ENCODE assay signal across 8 cellular contexts in the genomic region with DNA sequence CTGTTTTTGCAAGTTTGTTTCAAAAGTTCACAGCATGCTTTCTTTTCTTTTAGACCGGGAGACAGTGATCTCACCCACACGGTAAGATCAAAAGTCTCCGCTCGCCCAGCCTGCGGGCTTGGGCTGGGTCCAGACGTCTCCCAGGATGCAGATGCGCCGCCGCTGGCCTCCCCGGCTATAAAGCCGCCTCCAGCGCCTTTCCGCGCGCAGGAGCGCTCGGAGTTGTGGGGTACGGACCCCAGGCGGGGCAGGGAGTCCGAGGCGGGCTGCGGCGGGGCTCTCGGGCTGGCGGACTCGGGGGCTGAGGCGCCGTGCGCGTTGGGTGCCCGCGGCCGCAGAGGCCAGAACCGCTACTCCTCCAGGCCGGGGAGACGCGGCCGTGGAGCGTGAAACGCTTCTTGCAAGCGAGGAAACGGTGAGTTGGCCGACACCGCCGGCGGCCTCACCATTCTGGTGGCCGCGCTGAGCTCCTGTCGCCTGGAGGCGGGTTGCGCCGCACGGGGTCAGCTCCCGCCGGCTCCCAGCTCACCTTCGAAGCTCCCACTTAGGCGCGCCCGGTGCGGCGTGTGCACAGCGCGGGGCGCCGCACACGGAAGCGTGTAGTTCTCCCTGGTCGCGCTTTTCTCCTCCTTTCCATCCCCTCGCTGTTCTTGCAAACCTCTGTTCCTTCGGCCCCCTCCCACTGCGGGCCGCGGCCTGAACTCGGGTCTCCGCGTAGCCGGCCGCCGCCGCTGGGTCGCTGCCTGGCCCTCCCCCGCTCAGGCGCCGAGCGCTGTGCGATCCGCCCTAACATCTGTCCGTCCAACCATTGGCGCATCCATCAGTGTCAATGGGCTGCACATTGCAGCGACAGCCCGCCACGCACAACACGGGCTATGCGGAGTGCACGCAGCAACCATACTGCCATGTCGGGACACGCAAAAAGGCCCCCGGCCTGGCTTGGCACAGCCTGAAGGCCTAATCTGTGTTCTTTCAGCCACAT. TPM values are rescaled to one million over a fixed set of nuclear protein-coding genes. Genes with fewer than 3 reads are reported as not detected.
DNase-seq lines count a peak whose midpoint lies in the region; TF ChIP-seq lines count a peak whose summit lies in the region.

No MANE protein-coding gene starts in this region.

- peaks cover 13% of the 10 kb centered on the region for H3K4me1 ChIP-seq in cardiac muscle cell (ENCODE audit: low read depth)
- no peaks in the 10 kb centered on the region for H3K4me1 ChIP-seq in parathyroid adenoma

- H2AFZ ChIP-seq in parathyroid adenoma: peak overlapping the region; percentile 93

- no peaks in the 10 kb centered on the region for H3K36me3 ChIP-seq in cardiac muscle cell
- no peaks in the 10 kb centered on the region for H3K36me3 ChIP-seq in parathyroid adenoma (ENCODE audit: control insufficient read depth, insufficient read depth, low read length)

- H3K4me3 ChIP-seq in cardiac muscle cell (peak overlapping the region; percentile 93), parathyroid adenoma (ENCODE audit: low read depth, low read length) (peak overlapping the region; percentile 57)

- H3K27ac Mint-ChIP-seq in activated CD4-positive, alpha-beta memory T cell treated with anti-CD3 and anti-CD28 coated beads, Interleukin-2, amount 10 ng/mL, durations not matched to agents 7 days and 5 days: no peak overlapping the region

- H3K27me3 Mint-ChIP-seq in activated CD4-positive, alpha-beta memory T cell treated with anti-CD3 and anti-CD28 coated beads, Interleukin-2, amount 10 ng/mL, durations not matched to agents 7 days and 5 days: peaks cover 69% of the 10 kb centered on the region

- TF ChIP-seq CTCF in cardiac muscle cell (IDR thresholded peaks at IDR 0.05; ENCODE audit: low read depth, low read length) (no peak), parathyroid adenoma (IDR thresholded peaks at IDR 0.05) (no peak)

- peaks cover 4% of the 10 kb centered on the region for H3K36me3 Mint-ChIP-seq in activated CD4-positive, alpha-beta memory T cell treated with anti-CD3 and anti-CD28 coated beads, Interleukin-2, amount 10 ng/mL, durations not matched to agents 7 days and 5 days (ENCODE audit: low read depth)

- no peaks in the 10 kb centered on the region for H3K9me3 Mint-ChIP-seq in activated CD4-positive, alpha-beta memory T cell treated with anti-CD3 and anti-CD28 coated beads, Interleukin-2, amount 10 ng/mL, durations not matched to agents 7 days and 5 days

- POLR2A ChIA-PET in activated CD4-positive, alpha-beta memory T cell treated with anti-CD3 and anti-CD28 coated beads, Interleukin-2, amount 10 ng/mL, durations not matched to agents 7 days and 5 days (lab: Charles Lee): interaction anchor here (1.0 kb wide), 1 partner anchor 11 kb away, joined by 3 read pairs; no protein-coding TSS in a partner anchor

- DNase-seq in NCI-H82 (lab: John Stamatoyannopoulos, UW) (peak; percentile 75), NCI-H82 treated with DMSO at 0.1 percent for 48 hours (lab: John Stamatoyannopoulos, UW; ENCODE audit: unreplicated experiment) (no peak), cardiac muscle cell (ENCODE audit: low read depth in 1 of 2, low spot score in 1 of 2) (peak; percentile 48 to 73), DMS153 treated with DMSO at 0.1 percent for 48 hours (lab: John Stamatoyannopoulos, UW; ENCODE audit: unreplicated experiment) (no peak), NCI-H446 (lab: John Stamatoyannopoulos, UW) (no peak)
- no peak for DNase-seq in activated CD4-positive, alpha-beta memory T cell treated with anti-CD3 and anti-CD28 coated beads, Interleukin-2, amount 10 ng/mL, durations not matched to agents 7 days and 5 days
- no peak for DNase-seq in effector CD8-positive, alpha-beta T cell (lab: John Stamatoyannopoulos, UW)

- H3K27ac ChIP-seq in cardiac muscle cell (no peak overlapping the region), parathyroid adenoma (peak overlapping the region; percentile 56)

- peaks cover 3% of the 10 kb centered on the region for H3K79me2 ChIP-seq in parathyroid adenoma

- peaks cover 77% of the 10 kb centered on the region for H3K27me3 ChIP-seq in cardiac muscle cell
- H3K27me3 ChIP-seq in parathyroid adenoma (ENCODE audit: control insufficient read depth, insufficient read depth, low read length): no peaks in the 10 kb centered on the region

- H3K4me1 Mint-ChIP-seq in activated CD4-positive, alpha-beta memory T cell treated with anti-CD3 and anti-CD28 coated beads, Interleukin-2, amount 10 ng/mL, durations not matched to agents 7 days and 5 days: peaks cover 43% of the 10 kb centered on the region

- H3K9me3 ChIP-seq in cardiac muscle cell (ENCODE audit: low read depth): no peaks in the 10 kb centered on the region
- no peaks in the 10 kb centered on the region for H3K9me3 ChIP-seq in parathyroid adenoma (ENCODE audit: control insufficient read depth, low read length)

- peak overlapping the region; percentile 80 for H3K4me3 Mint-ChIP-seq in activated CD4-positive, alpha-beta memory T cell treated with anti-CD3 and anti-CD28 coated beads, Interleukin-2, amount 10 ng/mL, durations not matched to agents 7 days and 5 days

- peak overlapping the region; percentile 58 for H3K4me2 ChIP-seq in parathyroid adenoma (ENCODE audit: low read length)

- H3K9ac ChIP-seq in parathyroid adenoma: no peak overlapping the region

- CTCF ChIA-PET in activated CD4-positive, alpha-beta memory T cell treated with anti-CD3 and anti-CD28 coated beads, Interleukin-2, amount 10 ng/mL, durations not matched to agents 7 days and 5 days (lab: Charles Lee): no interaction called here

RNA-seq across cellular contexts. Expression of a gene that starts 2.3 kb away (rescaled TPM):
- 1 to 10 TPM; 3.0 to 4.2 TPM for total RNA-seq in activated CD4-positive, alpha-beta memory T cell treated with anti-CD3 and anti-CD28 coated beads, Interleukin-2, amount 10 ng/mL, durations not matched to agents 7 days and 5 days
- total RNA-seq in cardiac muscle cell: 0.57 and 0.63 TPM in 2 replicates
- polyA plus RNA-seq in cardiac muscle cell: 0.65 and 1.7 TPM in 2 replicates

Comparison
In these comparisons a context has a peak if more than half of its experiments do, and no peak if none do; other contexts are left out.
1. DNase-seq: peak in NCI-H82 (single experiment) and cardiac muscle cell (2 of 2); none in NCI-H82 treated with DMSO at 0.1 percent for 48 hours (single experiment), activated CD4-positive, alpha-beta memory T cell treated with anti-CD3 and anti-CD28 coated beads, Interleukin-2, amount 10 ng/mL, durations not matched to agents 7 days and 5 days (single experiment), effector CD8-positive, alpha-beta T cell (single experiment), DMS153 treated with DMSO at 0.1 percent for 48 hours (single experiment) and NCI-H446 (0 of 2).